ENCODE assay signal across 9 cellular contexts in genomic region chr16:31108794-31109558, GRCh38. TPM values are rescaled to one million over a fixed set of nuclear protein-coding genes. Genes with fewer than 3 reads are reported as not detected.
DNase-seq lines count a peak whose midpoint lies in the region; ATAC-seq, FAIRE-seq and TF ChIP-seq lines count a peak whose summit lies in the region.
"Had no signal": no experiment of that assay in that cellular context is flagged by ENCODE, and none has a peak within 500 bp of the region (broad histone marks: within the 10 kb centered on the region; RNA-seq: fewer than 3 reads in every experiment).

No MANE protein-coding gene starts in this region.

- peak overlapping the region; percentile 57 for H3K4me2 ChIP-seq in H9 (ENCODE audit: insufficient read depth, insufficient read length, low read length)

- H3K18ac ChIP-seq in H9 (ENCODE audit: insufficient read length, low read depth, low read length), result no peak overlapping the region

- H3K27ac ChIP-seq in H9 (ENCODE audit: insufficient read length, low read depth, low read length), result no peak overlapping the region
- peak overlapping the region; percentile 75 to 98 (median 95) for H3K27ac ChIP-seq in skin epidermis

- H3K23me2 ChIP-seq in H9 (ENCODE audit: insufficient read length, low read depth, low read length, poor library complexity, severe bottlenecking), result peaks cover 8% of the 10 kb centered on the region

- no peak overlapping the region for H2BK120ac ChIP-seq in H9 (ENCODE audit: low read depth, low read length, poor library complexity, severe bottlenecking)

- peaks cover 9 to 14% of the 10 kb centered on the region in 2 experiments for H3K4me1 Mint-ChIP-seq in H9
- peaks cover 22% of the 10 kb centered on the region for H3K4me1 Mint-ChIP-seq in activated B cell treated with CpG ODN at 0.5 μM for 24 hours

- H3T11ph ChIP-seq in H9 (ENCODE audit: low read length), result no peak overlapping the region

- DNase-seq in H9 (no peak), activated B cell treated with CpG ODN at 0.5 μM for 24 hours (no peak), left ventricle myocardium superior (peak; percentile 34), frontal cortex (ENCODE audit: low spot score in 2 of 2) (no peak)
- no peak for DNase-seq in stimulated activated CD8-positive, alpha-beta memory T cell treated with anti-CD3 and anti-CD28 coated beads, Interleukin-4, amount 100 ng/mL, for 48 hours

- no peaks in the 10 kb centered on the region for H3K79me1 ChIP-seq in H9 (ENCODE audit: insufficient read depth, low read depth, low read length, poor library complexity, severe bottlenecking)

- CTCF ChIA-PET in activated B cell treated with CpG ODN at 0.5 μM for 24 hours (lab: Charles Lee), result no interaction called here

- no peak overlapping the region for H2BK12ac ChIP-seq in H9 (ENCODE audit: insufficient read length, low read depth, low read length)

- POLR2A ChIA-PET in activated B cell treated with CpG ODN at 0.5 μM for 24 hours (lab: Charles Lee), result interaction anchor here (0.6 to 1.5 kb wide), 3 partner anchors 9 to 71 kb away, joined by 3 to 8 read pairs (median 3); partner anchors contain the start of gene FUS

- WGBS in H9 (ENCODE audit: extremely low coverage, insufficient read length, low lambda C conversion rate), result no CpG with 5 or more reads among the region's 57 CpGs

- H3K4me3 Mint-ChIP-seq in H9 (peak overlapping the region; percentile 76 to 83), activated B cell treated with CpG ODN at 0.5 μM for 24 hours (peak overlapping the region; percentile 78)

- H4K91ac ChIP-seq in H9 (ENCODE audit: insufficient read length, low read depth, low read length), result no peak overlapping the region

- peaks cover 19 to 37% (median 31%) of the 10 kb centered on the region in 3 experiments for H3K36me3 Mint-ChIP-seq in H9 (ENCODE audit: insufficient read depth in 1 of 3, low read depth in 3 of 3)
- peaks cover 32% of the 10 kb centered on the region for H3K36me3 Mint-ChIP-seq in activated B cell treated with CpG ODN at 0.5 μM for 24 hours (ENCODE audit: low read depth)

- intact Hi-C loops in activated B cell treated with CpG ODN at 0.5 μM for 24 hours (cut with micrococcal nuclease) (loop anchor here (2.0 to 5.0 kb wide), 2 partner anchors 34 to 758 kb away; no protein-coding TSS in a partner anchor), left ventricle myocardium superior (cut with micrococcal nuclease) (no loop called here)

- H3K27me3 Mint-ChIP-seq in H9 (ENCODE audit: low read depth), result no peaks in the 10 kb centered on the region; the same call in 1 of the 2 replicates
- H3K27me3 Mint-ChIP-seq in activated B cell treated with CpG ODN at 0.5 μM for 24 hours, result no peaks in the 10 kb centered on the region

- H3K4me3 ChIP-seq in skin epidermis, result peak overlapping the region; percentile 69 to 98 (median 92)

- no peaks in the 10 kb centered on the region for H3K9me3 ChIP-seq in H9 (ENCODE audit: control insufficient read depth, low read depth, low read length)

- no peak overlapping the region for H2AFZ ChIP-seq in H9 (ENCODE audit: low read length)

- H3K23ac ChIP-seq in H9 (ENCODE audit: insufficient read length, low read depth, low read length), result no peak overlapping the region

- no peak overlapping the region for H2BK20ac ChIP-seq in H9 (ENCODE audit: low read depth, low read length, poor library complexity, severe bottlenecking)

- H2BK15ac ChIP-seq in H9 (ENCODE audit: low read depth, low read length), result no peak overlapping the region

- no peak overlapping the region for H3K56ac ChIP-seq in H9 (ENCODE audit: insufficient read length, low read depth, low read length)

- H3K4ac ChIP-seq in H9 (ENCODE audit: low read depth, low read length), result no peak overlapping the region

- H3K27ac Mint-ChIP-seq in H9 (no peak overlapping the region; a peak in 1 of 7 replicates), activated B cell treated with CpG ODN at 0.5 μM for 24 hours (no peak overlapping the region)

- no peaks in the 10 kb centered on the region; the same call in 1 of the 2 replicates for H3K79me2 ChIP-seq in H9 (ENCODE audit: insufficient read depth, low read length)

- no peak overlapping the region for H2BK5ac ChIP-seq in H9 (ENCODE audit: insufficient read length, low read length)

- no peak overlapping the region for H2AK5ac ChIP-seq in H9 (ENCODE audit: insufficient read length, low read length)

- H4K5ac ChIP-seq in H9 (ENCODE audit: insufficient read length, low read depth, low read length), result no peak overlapping the region

- H4K20me1 ChIP-seq in H9 (ENCODE audit: control insufficient read depth, insufficient read depth, insufficient read length), result no peaks in the 10 kb centered on the region

- FAIRE-seq in frontal cortex (lab: Jason Lieb, UNC), result no peak

- ATAC-seq in activated B cell treated with CpG ODN at 0.5 μM for 24 hours (ENCODE audit: low read depth) (no peak), left ventricle myocardium superior (no peak), GM21360 (IDR thresholded peaks at IDR 0.05; ENCODE audit: unreplicated experiment) (no peak), GM18520 (IDR thresholded peaks at IDR 0.05; ENCODE audit: unreplicated experiment) (no peak)

- H3K9me3 Mint-ChIP-seq in H9 (no peaks in the 10 kb centered on the region; a peak in 2 of 5 replicates), activated B cell treated with CpG ODN at 0.5 μM for 24 hours (no peaks in the 10 kb centered on the region)

- H3K27me3 ChIP-seq in H9 (ENCODE audit: insufficient read depth, low read length), result no peaks in the 10 kb centered on the region; the same call in 1 of the 2 replicates

- no peaks in the 10 kb centered on the region for H3K4me1 ChIP-seq in H9 (ENCODE audit: insufficient read depth, low read length)

- TF ChIP-seq CTCF in H9 (conservative IDR thresholded peaks at IDR 0.05), result no peak
- TF ChIP-seq CTCF in activated B cell treated with CpG ODN at 0.5 μM for 24 hours (IDR thresholded peaks at IDR 0.05), result no peak

- 0 out of 2 replicates have a peak overlapping the region, but pooled peaks have one; percentile 44 for H3K14ac ChIP-seq in H9 (ENCODE audit: insufficient read depth, low read length)

- H4K8ac ChIP-seq in H9 (replicated peaks; ENCODE audit: insufficient read length, low read depth, low read length), result no peak overlapping the region

- peak overlapping the region; percentile 11 for H3K9ac ChIP-seq in H9 (ENCODE audit: extremely low read depth, insufficient read length, low read length)

RNA-seq across cellular contexts. Expression of gene BCKDK, which starts 0.8 kb away (rescaled TPM):
- total RNA-seq in H9 (2021) (55.7 and 57.0 TPM in 2 replicates), activated B cell treated with CpG ODN at 0.5 μM for 24 hours (24.8 and 27.3 TPM in 2 replicates), left ventricle myocardium superior (90.5 TPM), frontal cortex (11.4 TPM)

RNA-seq across cellular contexts. Expression of gene KAT8, which starts 8.5 kb away (rescaled TPM):
- 52.1 and 53.4 TPM in 2 replicates for total RNA-seq in H9 (2021)
- total RNA-seq in activated B cell treated with CpG ODN at 0.5 μM for 24 hours, result 82.1 and 93.7 TPM in 2 replicates
- 77.4 TPM for total RNA-seq in left ventricle myocardium superior
- total RNA-seq in frontal cortex, result 47.7 TPM

RNA-seq across cellular contexts. Expression of gene VKORC1, which starts 14.4 kb away (rescaled TPM):
- total RNA-seq in H9 (2021) (93.9 and 94.5 TPM in 2 replicates), activated B cell treated with CpG ODN at 0.5 μM for 24 hours (38.7 and 41.9 TPM in 2 replicates), left ventricle myocardium superior (39.9 TPM), frontal cortex (35.9 TPM)

RNA-seq across cellular contexts. Expression of gene PRSS53, which starts 20.2 kb away (rescaled TPM):
- total RNA-seq in H9 (2021) (2.8 and 3.6 TPM in 2 replicates), activated B cell treated with CpG ODN at 0.5 μM for 24 hours (5.1 and 5.5 TPM in 2 replicates), left ventricle myocardium superior (0.87 TPM), frontal cortex (1.6 TPM)

RNA-seq across cellular contexts. Expression of gene PRSS8, which starts 26.6 kb away (rescaled TPM):
- total RNA-seq in H9 (2021), result 64.0 and 65.0 TPM in 2 replicates
- total RNA-seq in activated B cell treated with CpG ODN at 0.5 μM for 24 hours, result not detected in 2 replicates
- not detected for total RNA-seq in left ventricle myocardium superior
- total RNA-seq in frontal cortex, result not detected
- total RNA-seq: HT1080 had no signal
